In the genomic region with DNA sequence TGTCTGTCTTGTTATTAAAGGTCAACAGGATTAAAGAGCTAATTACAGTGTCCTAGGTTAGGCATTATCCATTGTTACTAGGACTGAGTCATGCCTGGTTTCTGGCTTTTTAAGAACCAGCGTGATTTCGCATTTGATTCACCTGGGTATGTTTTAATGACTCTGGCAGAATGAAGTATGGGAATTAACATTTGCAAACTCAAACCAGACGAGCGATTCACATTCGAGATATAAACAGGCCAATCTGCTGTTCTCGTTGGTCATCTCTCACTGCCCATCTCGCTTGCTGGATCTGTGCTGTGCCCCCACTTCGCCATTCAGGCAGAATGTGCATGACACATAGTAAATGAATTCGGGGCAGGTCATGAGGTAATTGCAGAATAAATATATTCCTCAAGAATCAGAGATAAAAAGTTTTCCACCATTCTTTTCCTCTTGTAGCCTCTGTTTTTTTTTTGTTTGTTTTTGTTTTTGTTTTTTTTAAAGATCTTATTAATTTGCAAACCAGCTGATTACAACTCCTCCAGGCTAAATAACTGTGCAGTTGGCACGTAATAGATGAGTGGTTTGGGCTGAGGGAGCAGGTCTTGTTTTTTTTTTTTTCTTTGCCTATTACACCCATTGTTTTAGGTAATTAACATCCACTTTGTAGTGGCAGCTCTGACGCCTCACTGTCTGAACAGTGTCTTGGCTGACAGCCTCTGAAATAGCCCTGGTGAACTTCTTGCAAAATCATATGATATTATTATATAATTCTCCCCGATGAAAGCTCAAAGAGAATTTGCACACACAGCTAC, we compare ENCODE assay signal across 21 cellular contexts.
DNase-seq lines count a peak whose midpoint lies in the region; ATAC-seq and TF ChIP-seq lines count a peak whose summit lies in the region.
"Had no signal": no experiment of that assay in that cellular context is flagged by ENCODE, and none has a peak within 500 bp of the region (broad histone marks: within the 10 kb centered on the region; RNA-seq: fewer than 3 reads in every experiment).

No MANE protein-coding gene starts in this region.

- no peak overlapping the region for H3K9ac ChIP-seq in GM23248
- H3K9ac ChIP-seq: neural progenitor cell had no signal

- H3K27me3 Mint-ChIP-seq in nephron progenitor cell (ENCODE audit: low read depth, poor library complexity) = peaks cover 4% of the 10 kb centered on the region
- no peaks in the 10 kb centered on the region for H3K27me3 Mint-ChIP-seq in activated T-helper 1 cell treated with anti-CD3 and anti-CD28 coated beads, Interleukin-12 subunit alpha, Interleukin-12 subunit beta, Interleukin-2, Interleukin-4 antibody, amounts not matched to agents 30 ng/mL and 10 ng/mL and 1 ng/mL, durations not matched to agents 14 hours and 24 hours and 36 hours (ENCODE audit: insufficient read depth)

- H4K20me1 ChIP-seq in GM23248 (ENCODE audit: insufficient read depth) = no peaks in the 10 kb centered on the region

- H3F3A ChIP-seq in GM23248 (ENCODE audit: insufficient read depth) = no peaks in the 10 kb centered on the region

- ATAC-seq in GM19452 (IDR thresholded peaks at IDR 0.05; ENCODE audit: unreplicated experiment) = no peak
- no peak for ATAC-seq in gastrocnemius medialis
- ATAC-seq: heart right ventricle; stimulated activated naive CD8-positive, alpha-beta T cell treated with anti-CD3 and anti-CD28 coated beads, Interleukin-15, Interleukin-2, amounts not matched to agents 100 U/mL and 50 U/mL, for 24 hours had no signal

- H3K4me3 ChIP-seq in GM23248 (no peak overlapping the region), gastrocnemius medialis (no peak overlapping the region)
- H3K4me3 ChIP-seq: heart right ventricle, neural progenitor cell, transverse colon had no signal

- H3K36me3 Mint-ChIP-seq in nephron progenitor cell (ENCODE audit: low read depth) = peaks cover 11% of the 10 kb centered on the region
- no peaks in the 10 kb centered on the region for H3K36me3 Mint-ChIP-seq in activated T-helper 1 cell treated with anti-CD3 and anti-CD28 coated beads, Interleukin-12 subunit alpha, Interleukin-12 subunit beta, Interleukin-2, Interleukin-4 antibody, amounts not matched to agents 30 ng/mL and 10 ng/mL and 1 ng/mL, durations not matched to agents 14 hours and 24 hours and 36 hours (ENCODE audit: low read depth)
- H3K36me3 Mint-ChIP-seq: neural progenitor cell had no signal

- TF ChIP-seq CTCF in nephron progenitor cell (IDR thresholded peaks at IDR 0.05) (no peak), gastrocnemius medialis (IDR thresholded peaks at IDR 0.05 in 4 of 5, conservative IDR thresholded peaks at IDR 0.05 in 1 of 5) (no peak)

- 23 to 24% methylated on average over 12 of the region's 12 CpGs for WGBS in GM23248 (ENCODE audit: low coverage in 1 of 2, low lambda C conversion rate in 2 of 2, missing lambda C conversion rate in 2 of 2), 2 experiments

- no peak overlapping the region for H3K4me2 ChIP-seq in GM23248 (ENCODE audit: unreplicated experiment)
- H3K4me2 ChIP-seq: neural progenitor cell had no signal

- H3K9me3 ChIP-seq in GM23248 (ENCODE audit: low read depth) (no peaks in the 10 kb centered on the region), gastrocnemius medialis (no peaks in the 10 kb centered on the region)
- H3K9me3 ChIP-seq: heart right ventricle, transverse colon had no signal

- H3K9me3 Mint-ChIP-seq in nephron progenitor cell = peaks cover 14% of the 10 kb centered on the region
- H3K9me3 Mint-ChIP-seq in activated T-helper 1 cell treated with anti-CD3 and anti-CD28 coated beads, Interleukin-12 subunit alpha, Interleukin-12 subunit beta, Interleukin-2, Interleukin-4 antibody, amounts not matched to agents 30 ng/mL and 10 ng/mL and 1 ng/mL, durations not matched to agents 14 hours and 24 hours and 36 hours = no peaks in the 10 kb centered on the region

- DNase-seq in GM23248 (peak; percentile 1), NCI-H2227 treated with DMSO at 0.1 percent for 48 hours (lab: John Stamatoyannopoulos, UW) (peak; percentile 46), astrocyte of the hippocampus (ENCODE audit: low read depth, low spot score) (peak; percentile 70), nephron progenitor cell (no peak), gastrocnemius medialis (no peak), NCI-H187 (lab: John Stamatoyannopoulos, UW) (no peak)
- DNase-seq in activated T-helper 1 cell treated with anti-CD3 and anti-CD28 coated beads, Interleukin-12 subunit alpha, Interleukin-12 subunit beta, Interleukin-2, Interleukin-4 antibody, amounts not matched to agents 30 ng/mL and 10 ng/mL and 1 ng/mL, durations not matched to agents 14 hours and 24 hours and 36 hours (ENCODE audit: low spot score) = no peak
- DNase-seq: activated CD4-positive, alpha-beta T cell treated with anti-CD3 and anti-CD28 coated beads for 4 hours; activated naive CD4-positive, alpha-beta T cell treated with anti-CD3 and anti-CD28 coated beads for 36 hours; brain microvascular endothelial cell; C1 segment of cervical spinal cord; dermis blood vessel endothelial cell; DMS53; heart right ventricle; midbrain; NCI-H2029; stimulated activated CD4-positive, alpha-beta T cell treated with anti-CD3 and anti-CD28 coated beads, Interleukin-15, amount 100 ng/mL, for 24 hours; stimulated activated naive CD8-positive, alpha-beta T cell treated with anti-CD3 and anti-CD28 coated beads, Interleukin-15, Interleukin-2, amounts not matched to agents 100 U/mL and 50 U/mL, for 24 hours; transverse colon had no signal

- H3K36me3 ChIP-seq in GM23248 (ENCODE audit: low read depth) (no peaks in the 10 kb centered on the region), gastrocnemius medialis (no peaks in the 10 kb centered on the region)
- H3K36me3 ChIP-seq: brain microvascular endothelial cell, heart right ventricle, neural progenitor cell, transverse colon had no signal

- H3K27ac ChIP-seq in GM23248 (no peak overlapping the region), gastrocnemius medialis (no peak overlapping the region)
- H3K27ac ChIP-seq: brain microvascular endothelial cell, heart right ventricle, neural progenitor cell, transverse colon had no signal

- in situ Hi-C loops in GM23248 (cut with MboI) = loop anchor here (10.0 kb wide), 2 partner anchors 384 to 514 kb away; no protein-coding TSS in a partner anchor
- in situ Hi-C loops in gastrocnemius medialis (cut with MboI; ENCODE audit: low sequenced_read_pairs in 4 of 4) = loop anchor here in 3 of 4 donors (10.0 to 25.0 kb wide), 4 partner anchors 324 to 526 kb away; no protein-coding TSS in a partner anchor

- H3K4me1 Mint-ChIP-seq in nephron progenitor cell = peaks cover 50% of the 10 kb centered on the region
- H3K4me1 Mint-ChIP-seq in activated T-helper 1 cell treated with anti-CD3 and anti-CD28 coated beads, Interleukin-12 subunit alpha, Interleukin-12 subunit beta, Interleukin-2, Interleukin-4 antibody, amounts not matched to agents 30 ng/mL and 10 ng/mL and 1 ng/mL, durations not matched to agents 14 hours and 24 hours and 36 hours (ENCODE audit: low read depth) = no peaks in the 10 kb centered on the region

- no peak overlapping the region for H3K4me3 Mint-ChIP-seq in nephron progenitor cell
- no peak overlapping the region for H3K4me3 Mint-ChIP-seq in activated T-helper 1 cell treated with anti-CD3 and anti-CD28 coated beads, Interleukin-12 subunit alpha, Interleukin-12 subunit beta, Interleukin-2, Interleukin-4 antibody, amounts not matched to agents 30 ng/mL and 10 ng/mL and 1 ng/mL, durations not matched to agents 14 hours and 24 hours and 36 hours
- H3K4me3 Mint-ChIP-seq: activated naive CD4-positive, alpha-beta T cell treated with anti-CD3 and anti-CD28 coated beads for 36 hours; neural progenitor cell had no signal

- H3K27ac Mint-ChIP-seq in nephron progenitor cell = peak overlapping the region; percentile 94
- no peak overlapping the region for H3K27ac Mint-ChIP-seq in activated T-helper 1 cell treated with anti-CD3 and anti-CD28 coated beads, Interleukin-12 subunit alpha, Interleukin-12 subunit beta, Interleukin-2, Interleukin-4 antibody, amounts not matched to agents 30 ng/mL and 10 ng/mL and 1 ng/mL, durations not matched to agents 14 hours and 24 hours and 36 hours
- H3K27ac Mint-ChIP-seq: activated naive CD4-positive, alpha-beta T cell treated with anti-CD3 and anti-CD28 coated beads for 36 hours; neural progenitor cell had no signal

- TF ChIP-seq POLR2A in gastrocnemius medialis (IDR thresholded peaks at IDR 0.05) = no peak

- H3K79me2 ChIP-seq in GM23248 (ENCODE audit: insufficient read depth) = no peaks in the 10 kb centered on the region

- H2AFZ ChIP-seq in GM23248 = no peak overlapping the region
- H2AFZ ChIP-seq: neural progenitor cell had no signal

- H3K9me2 ChIP-seq in GM23248 (ENCODE audit: insufficient read depth) = no peaks in the 10 kb centered on the region

- intact Hi-C loops in activated T-helper 1 cell treated with anti-CD3 and anti-CD28 coated beads, Interleukin-12 subunit alpha, Interleukin-12 subunit beta, Interleukin-2, Interleukin-4 antibody, amounts not matched to agents 30 ng/mL and 10 ng/mL and 1 ng/mL, durations not matched to agents 14 hours and 24 hours and 36 hours (cut with micrococcal nuclease) = no loop called here
- intact Hi-C loops in gastrocnemius medialis (cut with DNase I; ENCODE audit: low total_unique reads) = no loop called here

- H3K27me3 ChIP-seq in GM23248 (replicated peaks; ENCODE audit: insufficient read depth) = peaks cover 16% of the 10 kb centered on the region
- peaks cover 0 to 8% (median 0%) of the 10 kb centered on the region in 3 donors for H3K27me3 ChIP-seq in gastrocnemius medialis
- H3K27me3 ChIP-seq: brain microvascular endothelial cell, neural progenitor cell, transverse colon had no signal

- no peaks in the 10 kb centered on the region for H3K4me1 ChIP-seq in GM23248 (ENCODE audit: insufficient read depth)
- H3K4me1 ChIP-seq in gastrocnemius medialis = no peaks in the 10 kb centered on the region
- H3K4me1 ChIP-seq: heart right ventricle, transverse colon had no signal

Comparison
In these comparisons a context has a peak if more than half of its experiments do, and no peak if none do; other contexts are left out.
1. DNase-seq: peak in GM23248 (single experiment), NCI-H2227 treated with DMSO at 0.1 percent for 48 hours (single experiment) and astrocyte of the hippocampus (single experiment); none in nephron progenitor cell (single experiment), activated T-helper 1 cell treated with anti-CD3 and anti-CD28 coated beads, Interleukin-12 subunit alpha, Interleukin-12 subunit beta, Interleukin-2, Interleukin-4 antibody, amounts not matched to agents 30 ng/mL and 10 ng/mL and 1 ng/mL, durations not matched to agents 14 hours and 24 hours and 36 hours (single experiment), gastrocnemius medialis (0 of 2) and NCI-H187 (0 of 2).